ENCODE assay signal across 9 cellular contexts in the genomic region with DNA sequence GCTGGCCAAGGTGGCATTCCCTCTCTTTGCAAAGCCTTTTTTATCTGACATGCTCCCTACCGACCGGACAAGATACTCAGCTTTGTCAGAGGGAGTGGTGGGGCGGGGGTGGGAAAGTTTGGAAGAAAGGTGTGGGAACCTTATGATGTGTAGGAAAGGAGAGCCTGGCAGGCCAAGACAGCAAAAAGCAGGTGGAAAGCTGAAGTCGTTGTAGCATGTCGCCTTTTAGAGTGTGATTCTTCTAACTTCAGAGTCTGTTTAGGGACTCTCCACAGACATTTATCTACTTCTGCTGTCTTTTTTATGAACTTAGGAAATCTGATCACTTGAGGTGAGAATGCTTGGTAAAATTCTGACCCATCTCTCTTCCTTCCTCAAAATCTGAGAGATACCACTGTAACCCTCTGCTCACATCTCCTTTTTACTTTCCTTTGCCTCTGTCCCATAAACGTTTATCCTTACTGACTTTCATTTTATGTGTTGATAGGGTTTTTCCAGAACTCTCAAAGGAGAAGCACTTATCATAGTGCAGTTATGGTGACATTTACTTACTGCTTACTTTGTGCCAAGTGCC. TPM values are rescaled to one million over a fixed set of nuclear protein-coding genes. Genes with fewer than 3 reads are reported as not detected.
A peak's percentile ranks its signal among the peaks of the same experiment; 100 is the strongest.
DNase-seq lines count a peak whose midpoint lies in the region; ATAC-seq and FAIRE-seq lines count a peak whose summit lies in the region.
"Had no signal": no experiment of that assay in that cellular context is flagged by ENCODE, and none has a peak within 500 bp of the region (broad histone marks: within the 10 kb centered on the region; RNA-seq: fewer than 3 reads in every experiment).

No MANE protein-coding gene starts in this region.

- FAIRE-seq in GM18507 (lab: Jason Lieb, UNC) = peak; percentile 85

- CTCF ChIA-PET in activated CD8-positive, alpha-beta memory T cell treated with anti-CD3 and anti-CD28 coated beads, Interleukin-2, amount 10 ng/mL, durations not matched to agents 7 days and 5 days (lab: Charles Lee) = interaction anchor here (1.9 kb wide), 1 partner anchor 21 kb away, joined by 5 read pairs; no protein-coding TSS in a partner anchor

- no peaks in the 10 kb centered on the region for H3K27me3 Mint-ChIP-seq in activated CD8-positive, alpha-beta memory T cell treated with anti-CD3 and anti-CD28 coated beads, Interleukin-2, amount 10 ng/mL, durations not matched to agents 7 days and 5 days

- DNase-seq in GM18507 (ENCODE audit: extremely low spot score, insufficient read length, low read depth) (no peak), Kasumi-1 (lab: John Stamatoyannopoulos, UW) (peak; percentile 35 to 50), left kidney (ENCODE audit: low read depth, low spot score) (peak; percentile 37), OCI-M2 (lab: John Stamatoyannopoulos, UW; ENCODE audit: unreplicated experiment) (no peak)
- no peak for DNase-seq in activated CD4-positive, alpha-beta T cell treated with anti-CD3 and anti-CD28 coated beads, Interleukin-2, amount 50 U/mL, for 1 hour
- DNase-seq in activated CD8-positive, alpha-beta memory T cell treated with anti-CD3 and anti-CD28 coated beads, Interleukin-2, amount 10 ng/mL, durations not matched to agents 7 days and 5 days = no peak
- DNase-seq: NCI-H2081 had no signal

- peaks cover 32% of the 10 kb centered on the region for H3K4me1 Mint-ChIP-seq in activated CD8-positive, alpha-beta memory T cell treated with anti-CD3 and anti-CD28 coated beads, Interleukin-2, amount 10 ng/mL, durations not matched to agents 7 days and 5 days

- ATAC-seq in GM21825 (IDR thresholded peaks at IDR 0.05; ENCODE audit: unreplicated experiment) = peak; percentile 40
- no peak for ATAC-seq in GM19328 (IDR thresholded peaks at IDR 0.05; ENCODE audit: unreplicated experiment)
- no peak for ATAC-seq in activated CD8-positive, alpha-beta memory T cell treated with anti-CD3 and anti-CD28 coated beads, Interleukin-2, amount 10 ng/mL, durations not matched to agents 7 days and 5 days

- H3K36me3 Mint-ChIP-seq in activated CD8-positive, alpha-beta memory T cell treated with anti-CD3 and anti-CD28 coated beads, Interleukin-2, amount 10 ng/mL, durations not matched to agents 7 days and 5 days = no peaks in the 10 kb centered on the region

- no peak overlapping the region for H3K4me3 Mint-ChIP-seq in activated CD8-positive, alpha-beta memory T cell treated with anti-CD3 and anti-CD28 coated beads, Interleukin-2, amount 10 ng/mL, durations not matched to agents 7 days and 5 days

- no peak overlapping the region for H3K27ac Mint-ChIP-seq in activated CD8-positive, alpha-beta memory T cell treated with anti-CD3 and anti-CD28 coated beads, Interleukin-2, amount 10 ng/mL, durations not matched to agents 7 days and 5 days

- no peaks in the 10 kb centered on the region for H3K9me3 Mint-ChIP-seq in activated CD8-positive, alpha-beta memory T cell treated with anti-CD3 and anti-CD28 coated beads, Interleukin-2, amount 10 ng/mL, durations not matched to agents 7 days and 5 days (ENCODE audit: low read depth)

RNA-seq across cellular contexts. Expression of a gene that starts 8.2 kb away (rescaled TPM):
- 10 to 100 TPM; 12.7 to 22.8 TPM for total RNA-seq in activated CD8-positive, alpha-beta memory T cell treated with anti-CD3 and anti-CD28 coated beads, Interleukin-2, amount 10 ng/mL, durations not matched to agents 7 days and 5 days

RNA-seq across cellular contexts. Expression of a gene that starts 25.2 kb away (rescaled TPM):
- 10 to 100 TPM; 28.0 to 33.6 TPM for total RNA-seq in activated CD8-positive, alpha-beta memory T cell treated with anti-CD3 and anti-CD28 coated beads, Interleukin-2, amount 10 ng/mL, durations not matched to agents 7 days and 5 days

RNA-seq across cellular contexts. Expression of a gene that starts 47.2 kb away (rescaled TPM):
- not detected for total RNA-seq in activated CD8-positive, alpha-beta memory T cell treated with anti-CD3 and anti-CD28 coated beads, Interleukin-2, amount 10 ng/mL, durations not matched to agents 7 days and 5 days

Comparison
In these comparisons a context has a peak if more than half of its experiments do, and no peak if none do; other contexts are left out.
1. DNase-seq: peak in Kasumi-1 (2 of 2) and left kidney (single experiment); none in GM18507 (single experiment), activated CD4-positive, alpha-beta T cell treated with anti-CD3 and anti-CD28 coated beads, Interleukin-2, amount 50 U/mL, for 1 hour (single experiment), activated CD8-positive, alpha-beta memory T cell treated with anti-CD3 and anti-CD28 coated beads, Interleukin-2, amount 10 ng/mL, durations not matched to agents 7 days and 5 days (single experiment) and OCI-M2 (single experiment).